ENCODE assay signal across 8 cellular contexts in the genomic region with DNA sequence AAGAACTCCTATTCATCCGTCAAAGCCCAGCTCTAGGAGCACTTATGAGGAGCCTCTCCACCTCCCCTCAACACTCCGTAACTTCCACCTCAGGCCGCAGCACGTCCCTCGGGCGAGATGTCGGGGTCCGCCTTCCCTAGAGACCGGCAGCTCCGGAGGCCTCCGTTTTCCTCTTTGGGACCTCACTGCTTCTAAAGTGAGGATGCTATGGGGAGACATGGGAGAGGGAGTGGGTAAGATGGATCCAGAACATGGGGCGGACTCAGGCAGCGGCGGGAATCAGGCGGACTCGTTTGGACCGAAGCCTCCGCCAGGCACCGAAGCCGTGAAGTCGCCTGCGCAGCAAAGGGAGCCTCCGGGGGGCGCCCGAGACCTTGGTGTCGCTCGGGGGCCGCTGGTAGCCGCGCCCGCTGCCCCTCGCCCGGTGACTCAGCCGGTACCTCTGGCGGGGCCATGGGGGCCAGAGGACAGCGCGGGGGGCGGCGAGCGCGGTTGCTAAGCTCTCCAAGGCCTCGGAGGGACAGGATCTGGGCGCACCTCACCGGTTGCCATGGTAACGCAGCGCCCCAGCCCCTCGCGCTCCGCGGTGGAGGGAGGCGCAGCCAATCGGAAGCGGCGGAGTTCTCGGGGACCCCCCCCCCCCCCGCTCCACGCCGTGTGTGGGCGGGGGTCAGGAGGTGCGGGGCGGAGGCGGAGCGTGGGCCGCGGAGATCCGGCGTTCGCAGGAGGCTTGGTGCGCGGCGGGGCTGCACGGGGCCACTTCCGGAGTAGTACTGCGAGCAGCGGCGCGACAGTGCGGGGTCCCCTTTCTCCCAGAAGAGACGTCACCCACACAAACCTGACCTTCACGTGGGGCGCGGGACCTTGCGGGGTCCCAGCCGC. TPM values are rescaled to one million over a fixed set of nuclear protein-coding genes. Genes with fewer than 3 reads are reported as not detected.
A peak's percentile ranks its signal among the peaks of the same experiment; 100 is the strongest.
DNase-seq lines count a peak whose midpoint lies in the region; ATAC-seq and TF ChIP-seq lines count a peak whose summit lies in the region.

No MANE protein-coding gene starts in this region.

- H3K36me3 ChIP-seq in OCI-LY1 (ENCODE audit: insufficient read depth, low read length) = no peaks in the 10 kb centered on the region
- no peaks in the 10 kb centered on the region for H3K36me3 ChIP-seq in neural cell (ENCODE audit: insufficient read depth, low read length)
- H3K36me3 ChIP-seq in suprapubic skin = peaks cover 5% of the 10 kb centered on the region

- H3K4me3 ChIP-seq in OCI-LY1 (ENCODE audit: low read depth, low read length, poor library complexity, severe bottlenecking) = peak overlapping the region; percentile 67
- H3K4me3 ChIP-seq in fibroblast of mammary gland (ENCODE audit: control insufficient read depth, low read depth, low read length) = peak overlapping the region; percentile 50
- peak overlapping the region; percentile 64 for H3K4me3 ChIP-seq in neural cell (ENCODE audit: low read length)
- H3K4me3 ChIP-seq in suprapubic skin = peak overlapping the region; percentile 65

- no peak for ATAC-seq in GM21526 (IDR thresholded peaks at IDR 0.05; ENCODE audit: low FRiP score, unreplicated experiment)

- no peak overlapping the region for H3K27ac ChIP-seq in OCI-LY1 (ENCODE audit: low read depth, low read length, poor library complexity, severe bottlenecking)
- H3K27ac ChIP-seq in neural cell (ENCODE audit: low read length) = peak overlapping the region; percentile 24
- H3K27ac ChIP-seq in suprapubic skin = peak overlapping the region; percentile 56

- 43% methylated on average over 13 of the region's 84 CpGs for WGBS in suprapubic skin

- peak; percentile 74 for DNase-seq in 8988T
- DNase-seq in GM13977 (ENCODE audit: low spot score) = peak; percentile 90
- DNase-seq in activated T-helper 1 cell treated with anti-CD3 and anti-CD28 coated beads, Interleukin-12 subunit alpha, Interleukin-12 subunit beta, Interleukin-2, Interleukin-4 antibody, amounts not matched to agents 30 ng/mL and 10 ng/mL and 1 ng/mL, durations not matched to agents 14 hours and 24 hours and 36 hours (ENCODE audit: low spot score) = peak; percentile 79
- DNase-seq in fibroblast of mammary gland (ENCODE audit: low read depth) = peak; percentile 76
- peak; percentile 90 to 91 for DNase-seq in suprapubic skin (ENCODE audit: low spot score in 2 of 2)

- no peak for TF ChIP-seq RAD21 in neural cell (conservative IDR thresholded peaks at IDR 0.05)

- H3K9ac ChIP-seq in OCI-LY1 (ENCODE audit: low read length) (peak overlapping the region; percentile 41; the same call in 1 of the 2 replicates), neural cell (ENCODE audit: low read length) (peak overlapping the region; percentile 59)

- TF ChIP-seq EP300 in neural cell (conservative IDR thresholded peaks at IDR 0.05; ENCODE audit: poor library complexity, severe bottlenecking) (peak; percentile 26), suprapubic skin (IDR thresholded peaks at IDR 0.05) (no peak)

- TF ChIP-seq CTCF in GM13977 (IDR thresholded peaks at IDR 0.05; ENCODE audit: extremely low read depth, insufficient read depth, missing control alignments) (peak; percentile 81), OCI-LY1 (IDR thresholded peaks at IDR 0.05; ENCODE audit: low read length) (peak; percentile 77), fibroblast of mammary gland (conservative IDR thresholded peaks at IDR 0.05; ENCODE audit: control insufficient read depth, insufficient read depth, low read depth, low read length) (peak; percentile 42), neural cell (IDR thresholded peaks at IDR 0.05; ENCODE audit: poor library complexity, severe bottlenecking) (peak; percentile 71), suprapubic skin (IDR thresholded peaks at IDR 0.05) (peak; percentile 23 to 53)

- no peaks in the 10 kb centered on the region for H3K27me3 ChIP-seq in OCI-LY1 (ENCODE audit: insufficient read depth, low read length)
- H3K27me3 ChIP-seq in neural cell (ENCODE audit: insufficient read depth, low read depth, low read length) = peaks cover 64% of the 10 kb centered on the region
- H3K27me3 ChIP-seq in suprapubic skin = peaks cover 31% of the 10 kb centered on the region

- peak overlapping the region; percentile 84 for H3K4me3 Mint-ChIP-seq in activated T-helper 1 cell treated with anti-CD3 and anti-CD28 coated beads, Interleukin-12 subunit alpha, Interleukin-12 subunit beta, Interleukin-2, Interleukin-4 antibody, amounts not matched to agents 30 ng/mL and 10 ng/mL and 1 ng/mL, durations not matched to agents 14 hours and 24 hours and 36 hours

- no peaks in the 10 kb centered on the region for H3K9me3 Mint-ChIP-seq in activated T-helper 1 cell treated with anti-CD3 and anti-CD28 coated beads, Interleukin-12 subunit alpha, Interleukin-12 subunit beta, Interleukin-2, Interleukin-4 antibody, amounts not matched to agents 30 ng/mL and 10 ng/mL and 1 ng/mL, durations not matched to agents 14 hours and 24 hours and 36 hours

- intact Hi-C loops in activated T-helper 1 cell treated with anti-CD3 and anti-CD28 coated beads, Interleukin-12 subunit alpha, Interleukin-12 subunit beta, Interleukin-2, Interleukin-4 antibody, amounts not matched to agents 30 ng/mL and 10 ng/mL and 1 ng/mL, durations not matched to agents 14 hours and 24 hours and 36 hours (cut with micrococcal nuclease) = loop anchor here (1.0 to 5.0 kb wide), 8 partner anchors 23 to 339 kb away; partner anchors contain the start of genes DPH1, SMG6, SRR and TSR1

- H2AFZ ChIP-seq in OCI-LY1 (ENCODE audit: low read length) = no peak overlapping the region
- H2AFZ ChIP-seq in neural cell (ENCODE audit: low read depth, low read length) = no peak overlapping the region

- TF ChIP-seq POLR2A in suprapubic skin (IDR thresholded peaks at IDR 0.05) = peak in 1 of 2 donors; percentile 10

- H3K79me2 ChIP-seq in OCI-LY1 (ENCODE audit: insufficient read depth, low read length) (no peaks in the 10 kb centered on the region), neural cell (replicated peaks; ENCODE audit: insufficient read depth, low read length) (peaks cover 2% of the 10 kb centered on the region)

- peaks cover 2% of the 10 kb centered on the region for H3K36me3 Mint-ChIP-seq in activated T-helper 1 cell treated with anti-CD3 and anti-CD28 coated beads, Interleukin-12 subunit alpha, Interleukin-12 subunit beta, Interleukin-2, Interleukin-4 antibody, amounts not matched to agents 30 ng/mL and 10 ng/mL and 1 ng/mL, durations not matched to agents 14 hours and 24 hours and 36 hours (ENCODE audit: low read depth)

- H4K20me1 ChIP-seq in OCI-LY1 (ENCODE audit: insufficient read depth, low read length) = no peaks in the 10 kb centered on the region
- H4K20me1 ChIP-seq in neural cell (ENCODE audit: insufficient read depth) = no peaks in the 10 kb centered on the region

- H3F3A ChIP-seq in OCI-LY1 (ENCODE audit: insufficient read depth, low read length) (no peaks in the 10 kb centered on the region), neural cell (ENCODE audit: insufficient read depth, low read length, poor library complexity, severe bottlenecking) (no peaks in the 10 kb centered on the region)

- H3K9me2 ChIP-seq in OCI-LY1 (ENCODE audit: low read depth, low read length) (no peaks in the 10 kb centered on the region), neural cell (ENCODE audit: insufficient read depth, low read length) (no peaks in the 10 kb centered on the region)

- H3K4me2 ChIP-seq in OCI-LY1 (ENCODE audit: low read length) = peak overlapping the region; percentile 77
- peak overlapping the region; percentile 25 for H3K4me2 ChIP-seq in neural cell (ENCODE audit: low read length)

- peaks cover 51% of the 10 kb centered on the region for H3K4me1 ChIP-seq in OCI-LY1 (ENCODE audit: insufficient read depth, low read length, severe bottlenecking)
- H3K4me1 ChIP-seq in suprapubic skin = peaks cover 83% of the 10 kb centered on the region

- H3K27ac Mint-ChIP-seq in activated T-helper 1 cell treated with anti-CD3 and anti-CD28 coated beads, Interleukin-12 subunit alpha, Interleukin-12 subunit beta, Interleukin-2, Interleukin-4 antibody, amounts not matched to agents 30 ng/mL and 10 ng/mL and 1 ng/mL, durations not matched to agents 14 hours and 24 hours and 36 hours = peak overlapping the region; percentile 91

- in situ Hi-C loops in GM13977 (cut with MboI; ENCODE audit: low pct_unique_long_range_greater_than_20kb, low sequenced_read_pairs, unreplicated experiment) = no loop called here

- peaks cover 12% of the 10 kb centered on the region for H3K27me3 Mint-ChIP-seq in activated T-helper 1 cell treated with anti-CD3 and anti-CD28 coated beads, Interleukin-12 subunit alpha, Interleukin-12 subunit beta, Interleukin-2, Interleukin-4 antibody, amounts not matched to agents 30 ng/mL and 10 ng/mL and 1 ng/mL, durations not matched to agents 14 hours and 24 hours and 36 hours (ENCODE audit: insufficient read depth)

- H3K4me1 Mint-ChIP-seq in activated T-helper 1 cell treated with anti-CD3 and anti-CD28 coated beads, Interleukin-12 subunit alpha, Interleukin-12 subunit beta, Interleukin-2, Interleukin-4 antibody, amounts not matched to agents 30 ng/mL and 10 ng/mL and 1 ng/mL, durations not matched to agents 14 hours and 24 hours and 36 hours (ENCODE audit: low read depth) = peaks cover 24% of the 10 kb centered on the region

- H3K9me3 ChIP-seq in OCI-LY1 (ENCODE audit: low read length) (no peaks in the 10 kb centered on the region), neural cell (ENCODE audit: low read length) (peaks cover 5% of the 10 kb centered on the region), suprapubic skin (no peaks in the 10 kb centered on the region)

RNA-seq across cellular contexts. Expression of gene HIC1, which starts 1.3 kb away (rescaled TPM):
- total RNA-seq in activated T-helper 1 cell treated with anti-CD3 and anti-CD28 coated beads, Interleukin-12 subunit alpha, Interleukin-12 subunit beta, Interleukin-2, Interleukin-4 antibody, amounts not matched to agents 30 ng/mL and 10 ng/mL and 1 ng/mL, durations not matched to agents 14 hours and 24 hours and 36 hours = 45.6 and 47.0 TPM in 2 replicates
- polyA plus RNA-seq in neural cell = 1.7 and 2.8 TPM in 2 replicates
- polyA minus RNA-seq in neural cell = 3.8 and 6.1 TPM in 2 replicates
- total RNA-seq in suprapubic skin = 1 to 10 TPM; 2.7 to 9.5 (median 4.9) TPM

RNA-seq across cellular contexts. Expression of gene OVCA2, which starts 11.8 kb away (rescaled TPM):
- 43.9 and 44.0 TPM in 2 replicates for total RNA-seq in activated T-helper 1 cell treated with anti-CD3 and anti-CD28 coated beads, Interleukin-12 subunit alpha, Interleukin-12 subunit beta, Interleukin-2, Interleukin-4 antibody, amounts not matched to agents 30 ng/mL and 10 ng/mL and 1 ng/mL, durations not matched to agents 14 hours and 24 hours and 36 hours
- 48.6 and 54.4 TPM in 2 replicates for polyA plus RNA-seq in neural cell
- 28.4 and 31.9 TPM in 2 replicates for polyA minus RNA-seq in neural cell
- 10 to 100 TPM; 36.6 to 51.5 (median 42.7) TPM for total RNA-seq in suprapubic skin

RNA-seq across cellular contexts. Expression of gene DPH1, which starts 23.7 kb away (rescaled TPM):
- 49.4 and 61.3 TPM in 2 replicates for total RNA-seq in activated T-helper 1 cell treated with anti-CD3 and anti-CD28 coated beads, Interleukin-12 subunit alpha, Interleukin-12 subunit beta, Interleukin-2, Interleukin-4 antibody, amounts not matched to agents 30 ng/mL and 10 ng/mL and 1 ng/mL, durations not matched to agents 14 hours and 24 hours and 36 hours
- 42.1 and 44.8 TPM in 2 replicates for polyA plus RNA-seq in neural cell
- polyA minus RNA-seq in neural cell = 22.6 and 28.5 TPM in 2 replicates
- total RNA-seq in suprapubic skin = 100 to 1,000 TPM in 1 of 4 donors, 10 to 100 TPM in 3; 58.7 to 115 (median 66.3) TPM

RNA-seq across cellular contexts. Expression of gene RTN4RL1, which starts 28.5 kb away (rescaled TPM):
- total RNA-seq in activated T-helper 1 cell treated with anti-CD3 and anti-CD28 coated beads, Interleukin-12 subunit alpha, Interleukin-12 subunit beta, Interleukin-2, Interleukin-4 antibody, amounts not matched to agents 30 ng/mL and 10 ng/mL and 1 ng/mL, durations not matched to agents 14 hours and 24 hours and 36 hours = 1.0 TPM in 2 replicates
- polyA plus RNA-seq in neural cell = 6.6 and 8.1 TPM in 2 replicates
- 11.9 TPM in 2 replicates for polyA minus RNA-seq in neural cell
- total RNA-seq in suprapubic skin = 10 to 100 TPM; 16.4 to 24.8 (median 21.6) TPM
